1 cellular context compared by ENCODE assay signal in genomic region chr1:202926578-202927491, GRCh38.
TF ChIP-seq lines count a peak whose summit lies in the region.

Gene KLHL12 (minus strand): TSS chr1:202927234. CDS start chr1:202925162, 2,072 bp downstream.

TF ChIP-seq in HEK293, 187 proteins besides CTCF, POLR2A, EP300 and RAD21 (continued from another document and continues in another):
- TF ChIP-seq PRDM2 (tag by site-specific recombination; IDR thresholded peaks at IDR 0.05; ENCODE audit: borderline replicate concordance) (no peak), ZBTB44 (tag by site-specific recombination; IDR thresholded peaks at IDR 0.05) (peak; percentile 49; the same call in 1 of the 2 replicates), ZIC2 (tag by site-specific recombination; IDR thresholded peaks at IDR 0.05) (peak; percentile 32), ZNF629 (tag by site-specific recombination; IDR thresholded peaks at IDR 0.05) (peak; percentile 97), ZNF335 (tag by site-specific recombination; conservative IDR thresholded peaks at IDR 0.05) (peak; percentile 96), ZNF174 (tag by site-specific recombination; IDR thresholded peaks at IDR 0.05) (no peak), ZNF16 (tag by site-specific recombination; IDR thresholded peaks at IDR 0.05; ENCODE audit: low read depth) (no peak), ZNF621 (tag by site-specific recombination; IDR thresholded peaks at IDR 0.05) (no peak), ZNF214 (tag by site-specific recombination; IDR thresholded peaks at IDR 0.05; ENCODE audit: borderline replicate concordance) (no peak), PBX3 (CRISPR knock-in tag; IDR thresholded peaks at IDR 0.05) (0 out of 2 replicates have a peak, but pooled peaks have one; percentile 72), ZNF18 (tag by site-specific recombination; IDR thresholded peaks at IDR 0.05) (no peak), ZEB2 (tag by site-specific recombination; IDR thresholded peaks at IDR 0.05) (peak; percentile 90; the same call in 1 of the 2 replicates), ZNF624 (tag by site-specific recombination; IDR thresholded peaks at IDR 0.05) (no peak), ZNF704 (tag by site-specific recombination; IDR thresholded peaks at IDR 0.05) (no peak), ZNF292 (tag by site-specific recombination; IDR thresholded peaks at IDR 0.05; ENCODE audit: borderline replicate concordance, low read depth) (no peak), ZBTB20 (tag by site-specific recombination; IDR thresholded peaks at IDR 0.05) (peak; percentile 86), TSHZ1 (tag by site-specific recombination; IDR thresholded peaks at IDR 0.05; ENCODE audit: borderline replicate concordance) (peak; percentile 74; the same call in 1 of the 2 replicates), KLF8 (tag by site-specific recombination; IDR thresholded peaks at IDR 0.05) (peak; percentile 93), YY2 (tag by site-specific recombination; IDR thresholded peaks at IDR 0.05) (peak; percentile 38; the same call in 1 of the 2 replicates), ZNF670 (tag by site-specific recombination; IDR thresholded peaks at IDR 0.05; ENCODE audit: low read depth) (no peak), HIC1 (tag by site-specific recombination; IDR thresholded peaks at IDR 0.05) (peak; percentile 83), ZNF600 (tag by site-specific recombination; IDR thresholded peaks at IDR 0.05) (peak; percentile 100), ZNF10 (tag by site-specific recombination; IDR thresholded peaks at IDR 0.05) (no peak), ZBTB17 (tag by site-specific recombination; IDR thresholded peaks at IDR 0.05) (peak; percentile 97), KLF16 (tag by site-specific recombination; IDR thresholded peaks at IDR 0.05) (peak; percentile 93), ZNF311 (tag by site-specific recombination; IDR thresholded peaks at IDR 0.05; ENCODE audit: borderline replicate concordance) (no peak), ZNF121 (tag by site-specific recombination; IDR thresholded peaks at IDR 0.05) (0 out of 2 replicates have a peak, but pooled peaks have one; percentile 48), ZNF768 (tag by site-specific recombination; IDR thresholded peaks at IDR 0.05) (no peak), REST (tag by site-specific recombination; IDR thresholded peaks at IDR 0.05) (no peak), ZBTB48 (tag by site-specific recombination; IDR thresholded peaks at IDR 0.05) (peak; percentile 74)
